In genomic region chr18:74139414-74139813, GRCh38 we compare ENCODE assay signal across 16 cellular contexts. TPM values are rescaled to one million over a fixed set of nuclear protein-coding genes. Genes with fewer than 3 reads are reported as not detected.
A peak's percentile ranks its signal among the peaks of the same experiment; 100 is the strongest.
DNase-seq lines count a peak whose midpoint lies in the region; ATAC-seq and TF ChIP-seq lines count a peak whose summit lies in the region.
"Had no signal": no experiment of that assay in that cellular context is flagged by ENCODE, and none has a peak within 500 bp of the region (broad histone marks: within the 10 kb centered on the region; RNA-seq: fewer than 3 reads in every experiment).

No MANE protein-coding gene starts in this region.

- 79 to 84% (median 84%) methylated on average over 2 of the region's 2 CpGs for WGBS in psoas muscle, 3 donors

- peak; percentile 50 to 60 for ATAC-seq in activated naive CD4-positive, alpha-beta T cell treated with anti-CD3 and anti-CD28 coated beads, Interleukin-2, amount 50 U/mL, for 72 hours
- ATAC-seq in HG03135 (IDR thresholded peaks at IDR 0.05; ENCODE audit: unreplicated experiment) (no peak), psoas muscle (no peak)
- ATAC-seq: T-helper 17 cell had no signal

- H3K9me3 Mint-ChIP-seq in activated naive CD4-positive, alpha-beta T cell treated with anti-CD3 and anti-CD28 coated beads, Interleukin-2, amount 50 U/mL, for 72 hours: no peaks in the 10 kb centered on the region

- H3K27ac Mint-ChIP-seq in activated naive CD4-positive, alpha-beta T cell treated with anti-CD3 and anti-CD28 coated beads, Interleukin-2, amount 50 U/mL, for 72 hours: peak overlapping the region; percentile 84 to 98
- H3K27ac Mint-ChIP-seq: B cell, T-helper 17 cell had no signal

- H3F3A ChIP-seq in Loucy (ENCODE audit: low read depth): no peaks in the 10 kb centered on the region

- no peak for DNase-seq in activated naive CD4-positive, alpha-beta T cell treated with anti-CD3 and anti-CD28 coated beads, Interleukin-2, amount 50 U/mL, for 72 hours (ENCODE audit: low spot score in 2 of 2)
- no peak for DNase-seq in activated naive CD4-positive, alpha-beta T cell treated with anti-CD3 and anti-CD28 coated beads, Interleukin-2, amount 50 U/mL, for 16 hours
- peak; percentile 23 for DNase-seq in choroid plexus epithelial cell (ENCODE audit: low read depth)
- no peak for DNase-seq in mesenteric fat pad (ENCODE audit: low spot score)
- DNase-seq in DMS114 treated with DMSO at 0.1 percent for 48 hours (lab: John Stamatoyannopoulos, UW; ENCODE audit: unreplicated experiment): no peak
- no peak for DNase-seq in psoas muscle
- DNase-seq: activated gamma-delta T cell treated with Interleukin-2 at 50 U/mL for 16 hours; central memory CD4-positive, alpha-beta T cell; NCI-H2107; occipital lobe; small intestine; T-helper 17 cell had no signal

- no peaks in the 10 kb centered on the region for H3K36me3 Mint-ChIP-seq in activated naive CD4-positive, alpha-beta T cell treated with anti-CD3 and anti-CD28 coated beads, Interleukin-2, amount 50 U/mL, for 72 hours

- intact Hi-C loops in psoas muscle (cut with DNase I): no loop called here

- H3K27ac ChIP-seq in psoas muscle: no peak overlapping the region

- H3K27me3 ChIP-seq in Loucy (ENCODE audit: insufficient read depth, low read length, poor library complexity, severe bottlenecking) (no peaks in the 10 kb centered on the region), psoas muscle (ENCODE audit: insufficient read depth in 3 of 3, low read length in 2 of 3) (peaks cover 0 to 3% (median 0%) of the 10 kb centered on the region in 3 donors)
- H3K27me3 ChIP-seq: MG63 had no signal

- no peak overlapping the region for H3K9ac ChIP-seq in Loucy (ENCODE audit: low read depth, low read length, poor library complexity, severe bottlenecking)

- no peaks in the 10 kb centered on the region for H3K4me1 ChIP-seq in Loucy (ENCODE audit: insufficient read depth, low read length, poor library complexity, severe bottlenecking)
- no peaks in the 10 kb centered on the region for H3K4me1 ChIP-seq in psoas muscle

- no peaks in the 10 kb centered on the region for H3K79me2 ChIP-seq in Loucy (ENCODE audit: insufficient read depth, low read length)

- H3K36me3 ChIP-seq in Loucy (ENCODE audit: insufficient read depth, low read length): no peaks in the 10 kb centered on the region
- no peaks in the 10 kb centered on the region for H3K36me3 ChIP-seq in psoas muscle (ENCODE audit: insufficient read depth in 1 of 2, low read depth in 1 of 2)
- H3K36me3 ChIP-seq: MG63 had no signal

- no peak for TF ChIP-seq CTCF in Loucy (conservative IDR thresholded peaks at IDR 0.05; ENCODE audit: low read length)
- TF ChIP-seq CTCF in choroid plexus epithelial cell (conservative IDR thresholded peaks at IDR 0.05; ENCODE audit: low read depth, low read length): no peak
- TF ChIP-seq CTCF in psoas muscle (IDR thresholded peaks at IDR 0.05): no peak

- H3K4me2 ChIP-seq in Loucy (ENCODE audit: low read depth, low read length, poor library complexity, severe bottlenecking): no peak overlapping the region

- 0 out of 2 replicates have a peak overlapping the region, but pooled peaks have one; percentile 15 for H2AFZ ChIP-seq in Loucy (ENCODE audit: low read length)

- H3K9me2 ChIP-seq in Loucy (replicated peaks; ENCODE audit: low read depth, low read length): no peaks in the 10 kb centered on the region

- H3K9me3 ChIP-seq in Loucy (ENCODE audit: insufficient read depth, low read depth, low read length) (no peaks in the 10 kb centered on the region), psoas muscle (no peaks in the 10 kb centered on the region)
- H3K9me3 ChIP-seq: MG63 had no signal

- H4K20me1 ChIP-seq in Loucy (ENCODE audit: insufficient read depth, low read length, poor library complexity, severe bottlenecking): no peaks in the 10 kb centered on the region

- no peak overlapping the region for H3K4me3 ChIP-seq in Loucy (ENCODE audit: low read length, poor library complexity, severe bottlenecking)
- no peak overlapping the region for H3K4me3 ChIP-seq in choroid plexus epithelial cell (ENCODE audit: low read depth, low read length)
- no peak overlapping the region for H3K4me3 ChIP-seq in psoas muscle
- H3K4me3 ChIP-seq: MG63 had no signal

RNA-seq across cellular contexts. Expression of gene FBXO15, which starts 8.2 kb away (rescaled TPM):
- 1 to 10 TPM; 1.2 to 4.8 TPM for total RNA-seq in activated naive CD4-positive, alpha-beta T cell treated with anti-CD3 and anti-CD28 coated beads, Interleukin-2, amount 50 U/mL, for 72 hours
- total RNA-seq in mesenteric fat pad: 0.29 TPM
- under 1 TPM in 2 of 4 donors, not detected in 2; 0.30 TPM for total RNA-seq in psoas muscle
- under 1 TPM in 2 of 3 donors, not detected in 1; 0.03 to 0.17 TPM for polyA plus RNA-seq in psoas muscle

RNA-seq across cellular contexts. Expression of gene TIMM21, which starts 8.9 kb away (rescaled TPM):
- 10 to 100 TPM; 61.0 TPM for total RNA-seq in activated naive CD4-positive, alpha-beta T cell treated with anti-CD3 and anti-CD28 coated beads, Interleukin-2, amount 50 U/mL, for 72 hours
- 28.9 TPM for total RNA-seq in mesenteric fat pad
- total RNA-seq in psoas muscle: 10 to 100 TPM; 52.6 to 91.6 (median 66.4) TPM
- 100 to 1,000 TPM in 2 of 3 donors, 10 to 100 TPM in 1; 76.8 to 201 (median 158) TPM for polyA plus RNA-seq in psoas muscle

Comparison
In these comparisons a context has a peak if more than half of its experiments do, and no peak if none do; other contexts are left out.
1. ATAC-seq: peak in activated naive CD4-positive, alpha-beta T cell treated with anti-CD3 and anti-CD28 coated beads, Interleukin-2, amount 50 U/mL, for 72 hours (2 of 2); none in HG03135 (single experiment) and psoas muscle (0 of 4).